Comparison of ENCODE assay signal across 1 cellular context in the genomic region with DNA sequence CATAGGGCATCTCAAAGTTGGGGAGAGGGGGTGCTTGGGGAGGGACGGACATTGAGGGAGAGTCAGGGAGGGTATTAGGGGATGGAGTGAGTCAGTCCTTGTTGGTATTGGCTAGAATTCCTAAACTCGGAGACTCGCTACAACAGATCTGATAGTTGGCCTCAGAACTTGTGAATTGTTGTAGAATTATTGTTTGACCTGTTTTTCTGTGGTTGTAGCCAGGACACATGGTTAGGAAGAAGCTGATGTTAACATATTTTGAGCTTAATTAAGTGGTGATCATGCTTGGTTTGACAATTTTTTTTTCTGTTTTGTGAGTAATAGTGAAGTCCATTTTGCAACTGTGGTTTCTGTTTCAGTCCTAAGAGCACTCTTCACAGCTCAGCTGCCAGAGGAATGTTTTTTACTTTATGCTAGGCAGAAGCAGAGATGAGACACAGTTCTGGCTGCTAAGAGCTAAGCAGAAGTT.
TF ChIP-seq lines count a peak whose summit lies in the region.

No MANE protein-coding gene starts in this region.

TF ChIP-seq in SK-N-SH, 30 proteins besides CTCF, POLR2A, EP300 and RAD21 (continued from another document):
- TF ChIP-seq GABPA (IDR thresholded peaks at IDR 0.05; ENCODE audit: low read depth), result no peak
